ENCODE assay signal across 18 cellular contexts in the genomic region with DNA sequence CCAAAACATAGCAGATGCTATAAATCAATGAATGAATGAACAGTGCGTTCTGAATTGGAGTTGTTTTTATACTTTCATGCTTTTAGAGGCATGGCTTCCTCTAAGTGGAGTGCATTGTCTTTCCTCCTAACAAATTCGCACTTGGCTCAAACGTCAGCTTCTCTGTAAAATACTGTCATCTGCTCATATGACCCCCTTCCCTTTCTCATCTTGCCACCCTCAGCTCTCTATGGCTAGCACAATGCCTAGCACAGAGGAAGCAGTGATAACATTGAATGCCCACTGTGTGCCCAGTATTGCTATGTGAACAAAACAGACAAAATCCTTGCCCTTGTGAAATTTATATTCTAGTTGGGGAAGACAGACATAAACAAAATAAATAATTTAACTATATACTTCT.
"Had no signal": no experiment of that assay in that cellular context is flagged by ENCODE, and none has a peak within 500 bp of the region (broad histone marks: within the 10 kb centered on the region; RNA-seq: fewer than 3 reads in every experiment).

No MANE protein-coding gene starts in this region.

- DNase-seq: activated CD4-positive, alpha-beta T cell treated with anti-CD3 and anti-CD28 coated beads for 4 hours; activated CD8-positive, alpha-beta memory T cell treated with anti-CD3 and anti-CD28 coated beads, Interleukin-2, amount 50 U/mL, for 4 hours; activated CD8-positive, alpha-beta T cell treated with anti-CD3 and anti-CD28 coated beads for 36 hours; activated naive CD4-positive, alpha-beta T cell treated with anti-CD3 and anti-CD28 coated beads, Interleukin-2, amount 50 U/mL, for 16 hours; activated naive CD8-positive, alpha-beta T cell treated with anti-CD3 and anti-CD28 coated beads, Interleukin-2, amount 10 ng/mL, durations not matched to agents 7 days and 5 days; anterior cingulate cortex; KG1; NCI-H1048; NCI-H146; NCI-H187 treated with DMSO at 0.1 percent for 48 hours; NCI-H524; Peyer's patch; SHP77 had no signal

- H3K27ac Mint-ChIP-seq: activated CD8-positive, alpha-beta T cell treated with anti-CD3 and anti-CD28 coated beads for 36 hours; activated naive CD8-positive, alpha-beta T cell treated with anti-CD3 and anti-CD28 coated beads, Interleukin-2, amount 10 ng/mL, durations not matched to agents 7 days and 5 days; T-helper 1 cell treated with Interleukin-12 subunit alpha and Interleukin-12 subunit beta and Interleukin-4 antibody, amounts not matched to agents 30 μg/mL and 1 μg/mL, for 36 hours had no signal

- H3K4me3 ChIP-seq: adrenal gland, Peyer's patch, SJSA1 had no signal

- ATAC-seq: activated CD4-positive, CD25-positive, alpha-beta regulatory T cell treated with anti-CD3 and anti-CD28 coated beads, Interleukin-2, amount 50 U/mL, for 24 hours; activated CD8-positive, alpha-beta T cell treated with anti-CD3 and anti-CD28 coated beads for 36 hours had no signal

- H3K9me3 Mint-ChIP-seq: activated CD8-positive, alpha-beta T cell treated with anti-CD3 and anti-CD28 coated beads for 36 hours; activated naive CD8-positive, alpha-beta T cell treated with anti-CD3 and anti-CD28 coated beads, Interleukin-2, amount 10 ng/mL, durations not matched to agents 7 days and 5 days; T-helper 1 cell treated with Interleukin-12 subunit alpha and Interleukin-12 subunit beta and Interleukin-4 antibody, amounts not matched to agents 30 μg/mL and 1 μg/mL, for 36 hours had no signal

- H3K27ac ChIP-seq: adrenal gland, Peyer's patch, RWPE1, SJSA1 had no signal

- H3K36me3 ChIP-seq: adrenal gland, Peyer's patch, SJSA1 had no signal

- H3K27me3 ChIP-seq: adrenal gland, Peyer's patch, SJSA1 had no signal

- H3K9me3 ChIP-seq: adrenal gland, Peyer's patch, SJSA1 had no signal

- H3K4me3 Mint-ChIP-seq: activated CD8-positive, alpha-beta T cell treated with anti-CD3 and anti-CD28 coated beads for 36 hours; activated naive CD8-positive, alpha-beta T cell treated with anti-CD3 and anti-CD28 coated beads, Interleukin-2, amount 10 ng/mL, durations not matched to agents 7 days and 5 days; T-helper 1 cell treated with Interleukin-12 subunit alpha and Interleukin-12 subunit beta and Interleukin-4 antibody, amounts not matched to agents 30 μg/mL and 1 μg/mL, for 36 hours had no signal

- H3K36me3 Mint-ChIP-seq: activated naive CD8-positive, alpha-beta T cell treated with anti-CD3 and anti-CD28 coated beads, Interleukin-2, amount 10 ng/mL, durations not matched to agents 7 days and 5 days had no signal
